Comparison of ENCODE assay signal across 1 cellular context in the genomic region with DNA sequence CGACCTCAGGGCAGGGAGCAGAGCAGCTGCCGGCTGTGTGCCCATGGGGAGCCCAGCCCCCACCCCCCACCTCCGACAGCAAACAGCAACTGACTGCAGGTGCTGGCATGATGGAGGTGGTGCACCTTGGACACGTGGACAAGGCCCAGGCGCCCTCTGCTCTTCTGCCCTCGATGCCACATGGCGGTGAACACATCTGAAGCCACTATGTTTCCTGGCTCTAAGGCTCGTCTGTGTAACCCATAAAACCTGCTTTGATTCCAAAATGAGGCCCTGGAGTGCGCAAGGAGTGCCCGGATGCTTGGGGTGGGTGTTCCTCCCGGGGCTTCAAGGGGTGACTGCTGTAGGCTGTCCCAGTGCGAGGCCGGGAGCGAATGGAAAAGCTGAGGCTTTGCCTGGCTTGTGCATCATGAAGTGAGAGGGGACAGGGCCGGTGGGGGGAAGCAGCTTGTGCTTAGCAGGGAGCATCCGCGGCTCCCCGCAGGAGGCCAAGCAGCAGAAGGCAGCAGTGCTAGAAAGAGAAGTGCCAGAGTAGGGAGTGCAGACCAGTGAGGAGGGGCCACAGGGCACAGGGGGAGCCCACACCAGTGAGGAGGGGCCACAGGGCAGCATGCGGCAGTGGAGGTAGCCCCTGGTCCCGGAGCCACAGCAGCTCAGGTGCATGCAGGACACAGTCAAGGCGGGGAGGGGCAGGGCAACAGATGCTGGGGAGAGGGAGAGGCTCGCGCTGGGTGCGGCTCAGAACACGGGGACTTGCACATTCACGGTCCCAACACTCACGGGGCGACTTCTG.
TF ChIP-seq lines count a peak whose summit lies in the region.

No MANE protein-coding gene starts in this region.

TF ChIP-seq in H1, 55 proteins besides CTCF, POLR2A, EP300 and RAD21:
- TF ChIP-seq CHD2 (IDR thresholded peaks at IDR 0.05; ENCODE audit: low read length): no peak
- no peak for TF ChIP-seq HDAC2 (IDR thresholded peaks at IDR 0.05; ENCODE audit: borderline replicate concordance in 1 of 2, low read depth in 2 of 2, low read length in 2 of 2)
- TF ChIP-seq KDM1A (IDR thresholded peaks at IDR 0.05; ENCODE audit: borderline replicate concordance, low read length): no peak
- TF ChIP-seq KDM5A (IDR thresholded peaks at IDR 0.05; ENCODE audit: low read length): no peak
- TF ChIP-seq MAX (IDR thresholded peaks at IDR 0.05): no peak
- TF ChIP-seq GABPA (IDR thresholded peaks at IDR 0.05; ENCODE audit: borderline replicate concordance, insufficient read depth, low read length): no peak
- no peak for TF ChIP-seq CBX5 (IDR thresholded peaks at IDR 0.05; ENCODE audit: low read depth, low read length)
- no peak for TF ChIP-seq CEBPB (IDR thresholded peaks at IDR 0.05; ENCODE audit: low read depth, low read length)
